In genomic region chr3:184791134-184791533, GRCh38 we compare ENCODE assay signal across 1 cellular context.
TF ChIP-seq lines count a peak whose summit lies in the region.

No MANE protein-coding gene starts in this region.

TF ChIP-seq in WTC11, 78 proteins besides CTCF, POLR2A, EP300 and RAD21 (continued from another document):
- TF ChIP-seq ATF6 (CRISPR knock-in tag; IDR thresholded peaks at IDR 0.05) (no peak), OVOL2 (CRISPR knock-in tag; IDR thresholded peaks at IDR 0.05; ENCODE audit: borderline replicate concordance) (no peak), NR2C2 (CRISPR knock-in tag; IDR thresholded peaks at IDR 0.05) (no peak), USF1 (CRISPR knock-in tag; IDR thresholded peaks at IDR 0.05) (no peak), ZNF232 (CRISPR knock-in tag; IDR thresholded peaks at IDR 0.05) (no peak), MYBL2 (CRISPR knock-in tag; IDR thresholded peaks at IDR 0.05) (no peak)
TF ChIP-seq in WTC11: peak in this region for 0.
